Comparison of ENCODE assay signal across 21 cellular contexts in the genomic region with DNA sequence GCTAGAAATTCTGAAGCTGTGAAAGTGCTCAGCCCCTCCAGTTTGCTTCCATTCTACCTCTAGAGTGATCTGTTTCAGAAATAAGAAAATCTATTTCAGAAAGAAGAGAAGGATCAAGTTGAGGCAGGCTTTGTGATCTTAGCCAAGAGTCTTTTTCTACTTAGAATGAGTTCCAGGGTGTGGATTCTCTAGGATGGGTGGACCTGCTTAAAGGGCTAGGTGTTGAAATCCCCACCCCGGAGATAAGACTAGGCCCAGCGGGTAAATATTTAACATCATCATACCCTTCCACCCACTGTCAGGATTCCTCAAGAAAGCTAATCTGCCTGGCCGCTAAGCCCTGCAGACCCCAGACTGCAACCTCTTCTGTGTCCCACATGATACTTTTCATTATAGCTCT. TPM values are rescaled to one million over a fixed set of nuclear protein-coding genes. Genes with fewer than 3 reads are reported as not detected.
"Had no signal": no experiment of that assay in that cellular context is flagged by ENCODE, and none has a peak within 500 bp of the region (broad histone marks: within the 10 kb centered on the region; RNA-seq: fewer than 3 reads in every experiment).

No MANE protein-coding gene starts in this region.

- ATAC-seq: activated CD4-positive, CD25-positive, alpha-beta regulatory T cell treated with anti-CD3 and anti-CD28 coated beads, Interleukin-2, amount 50 U/mL, for 24 hours; activated T-cell treated with anti-CD3 and anti-CD28 coated beads, Interleukin-2, amount 50 U/mL, for 4 hours; left lung; stimulated activated naive CD8-positive, alpha-beta T cell treated with anti-CD3 and anti-CD28 coated beads, Interleukin-15, Interleukin-2, amounts not matched to agents 100 U/mL and 50 U/mL, for 24 hours had no signal

- H3K36me3 Mint-ChIP-seq: activated naive CD4-positive, alpha-beta T cell treated with anti-CD3 and anti-CD28 coated beads, Interleukin-2, amount 10 ng/mL, durations not matched to agents 7 days and 5 days had no signal

- H3K4me3 ChIP-seq: left lung had no signal

- H3K27ac Mint-ChIP-seq: activated naive CD4-positive, alpha-beta T cell treated with anti-CD3 and anti-CD28 coated beads, Interleukin-2, amount 10 ng/mL, durations not matched to agents 7 days and 5 days; progenitor cell of endocrine pancreas; T-helper 1 cell treated with Interleukin-12 subunit alpha and Interleukin-12 subunit beta and Interleukin-4 antibody, amounts not matched to agents 30 μg/mL and 1 μg/mL, for 36 hours had no signal

- H3K9me3 ChIP-seq: left lung had no signal

- H3K27ac ChIP-seq: left lung had no signal

- H3K4me3 Mint-ChIP-seq: activated naive CD4-positive, alpha-beta T cell treated with anti-CD3 and anti-CD28 coated beads, Interleukin-2, amount 10 ng/mL, durations not matched to agents 7 days and 5 days; activated T-cell treated with anti-CD3 and anti-CD28 coated beads, Interleukin-2, amount 50 U/mL, for 4 hours; dendritic cell treated with granulocyte-macrophage colony-stimulating factor and Interleukin-4, amounts not matched to agents 40 ng/mL and 50 ng/mL, for 4 days; T-helper 1 cell treated with Interleukin-12 subunit alpha and Interleukin-12 subunit beta and Interleukin-4 antibody, amounts not matched to agents 30 μg/mL and 1 μg/mL, for 36 hours had no signal

- H3K27me3 Mint-ChIP-seq: progenitor cell of endocrine pancreas had no signal

- DNase-seq: activated CD4-positive, alpha-beta T cell treated with anti-CD3 and anti-CD28 coated beads, Interleukin-2, amount 50 U/mL, for 1 hour; activated CD8-positive, alpha-beta memory T cell treated with anti-CD3 and anti-CD28 coated beads, Interleukin-2, amount 50 U/mL, for 4 hours; activated effector memory CD4-positive, alpha-beta T cell treated with Interleukin-2 at 50 U/mL for 16 hours; activated naive CD4-positive, alpha-beta T cell treated with anti-CD3 and anti-CD28 coated beads, Interleukin-2, amount 10 ng/mL, durations not matched to agents 7 days and 5 days; activated T-cell treated with anti-CD3 and anti-CD28 coated beads, Interleukin-2, amount 50 U/mL, for 4 hours; effector memory CD4-positive, alpha-beta T cell; head of caudate nucleus; kidney; left lung; mammary epithelial cell; midbrain; stimulated activated CD4-positive, alpha-beta T cell treated with anti-CD3 and anti-CD28 coated beads, Interleukin-2, amount 100 ng/mL, for 24 hours; stimulated activated naive CD8-positive, alpha-beta T cell treated with anti-CD3 and anti-CD28 coated beads, Interleukin-15, Interleukin-2, amounts not matched to agents 100 U/mL and 50 U/mL, for 24 hours had no signal

- H3K9me3 Mint-ChIP-seq: activated naive CD4-positive, alpha-beta T cell treated with anti-CD3 and anti-CD28 coated beads, Interleukin-2, amount 10 ng/mL, durations not matched to agents 7 days and 5 days; activated T-cell treated with anti-CD3 and anti-CD28 coated beads, Interleukin-2, amount 50 U/mL, for 4 hours; dendritic cell treated with granulocyte-macrophage colony-stimulating factor and Interleukin-4, amounts not matched to agents 40 ng/mL and 50 ng/mL, for 4 days; T-helper 1 cell treated with Interleukin-12 subunit alpha and Interleukin-12 subunit beta and Interleukin-4 antibody, amounts not matched to agents 30 μg/mL and 1 μg/mL, for 36 hours had no signal

- H3K36me3 ChIP-seq: left lung had no signal

RNA-seq across cellular contexts. Expression of gene SLAMF9, which starts 14.4 kb away (rescaled TPM):
- total RNA-seq: activated T-cell treated with anti-CD3 and anti-CD28 coated beads, Interleukin-2, amount 50 U/mL, for 4 hours; aorta; cerebellum; frontal cortex; kidney; left lung; mammary epithelial cell; osteoblast; progenitor cell of endocrine pancreas had no signal
